Comparison of ENCODE assay signal across 8 cellular contexts in genomic region chr13:108961542-108962125, GRCh38.
A peak's percentile ranks its signal among the peaks of the same experiment; 100 is the strongest.
DNase-seq lines count a peak whose midpoint lies in the region; ATAC-seq and TF ChIP-seq lines count a peak whose summit lies in the region.

No MANE protein-coding gene starts in this region.

- no TSS peak for BruUV-seq in mammary epithelial cell (replicated peaks; lab: Mats Ljungman, UMichigan)

- dilution Hi-C loops in mammary epithelial cell (cut with HindIII; ENCODE audit: low sequenced_read_pairs) = no loop called here

- H3K4me3 ChIP-seq in mammary epithelial cell (replicated peaks in 1 of 3; ENCODE audit: insufficient read depth in 1 of 3, low read depth in 2 of 3, low read length in 3 of 3) (no peak overlapping the region), kidney epithelial cell (ENCODE audit: low read depth, low read length) (no peak overlapping the region), thoracic aorta (no peak overlapping the region)

- TF ChIP-seq CTCF in mammary epithelial cell (conservative IDR thresholded peaks at IDR 0.05 in 1 of 2, IDR thresholded peaks at IDR 0.05 in 1 of 2; ENCODE audit: extremely low read depth in 1 of 2, insufficient read depth in 1 of 2, low read depth in 1 of 2, low read length in 2 of 2) (peak; percentile 77 to 79), kidney epithelial cell (IDR thresholded peaks at IDR 0.05; ENCODE audit: insufficient read depth, low read length, poor library complexity, severe bottlenecking) (peak; percentile 59), thoracic aorta (IDR thresholded peaks at IDR 0.05) (peak; percentile 84)

- H2AFZ ChIP-seq in mammary epithelial cell (ENCODE audit: low read depth, low read length) = no peak overlapping the region

- H3K27ac ChIP-seq in mammary epithelial cell (ENCODE audit: insufficient read depth, low read depth, low read length) (peak overlapping the region; percentile 18), thoracic aorta (no peak overlapping the region)

- H3K4me1 ChIP-seq in mammary epithelial cell (ENCODE audit: insufficient read depth, low read length) (peaks cover 39% of the 10 kb centered on the region), thoracic aorta (ENCODE audit: control insufficient read depth in 1 of 2, low read depth in 2 of 2) (peaks cover 6 to 18% of the 10 kb centered on the region in 2 donors)

- ATAC-seq in activated CD4-positive, CD25-positive, alpha-beta regulatory T cell treated with anti-CD3 and anti-CD28 coated beads, Interleukin-2, amount 50 U/mL, for 24 hours = peak; percentile 60 to 63
- peak; percentile 91 for ATAC-seq in GM21390 (IDR thresholded peaks at IDR 0.05; ENCODE audit: unreplicated experiment)
- peak; percentile 96 for ATAC-seq in HG03520 (IDR thresholded peaks at IDR 0.05; ENCODE audit: unreplicated experiment)
- no peak for ATAC-seq in thoracic aorta (ENCODE audit: insufficient number of reproducible peaks, low FRiP score, low read depth)

- no peaks in the 10 kb centered on the region for H4K20me1 ChIP-seq in mammary epithelial cell (ENCODE audit: insufficient read depth, low read length)

- DNase-seq in activated CD4-positive, CD25-positive, alpha-beta regulatory T cell (lab: John Stamatoyannopoulos, UW) = no peak
- DNase-seq in NCI-H82 treated with DMSO at 0.1 percent for 48 hours (lab: John Stamatoyannopoulos, UW; ENCODE audit: unreplicated experiment) (peak; percentile 81), mammary epithelial cell (peak; percentile 50), kidney epithelial cell (ENCODE audit: low read depth) (peak; percentile 18), thoracic aorta (ENCODE audit: low spot score) (no peak)

- 1% methylated on average over 7 of the region's 7 CpGs for WGBS in mammary epithelial cell (ENCODE audit: low coverage, missing lambda C conversion rate)

- H3K27me3 ChIP-seq in mammary epithelial cell (ENCODE audit: insufficient read depth, low read length) (no peaks in the 10 kb centered on the region), kidney epithelial cell (ENCODE audit: control insufficient read depth, insufficient read depth, low read length) (no peaks in the 10 kb centered on the region), thoracic aorta (replicated peaks; ENCODE audit: insufficient read depth) (no peaks in the 10 kb centered on the region)

- in situ Hi-C loops in mammary epithelial cell (cut with MboI; ENCODE audit: low sequenced_read_pairs in 2 of 2) = loop anchor here (5.0 to 25.0 kb wide), 7 partner anchors 186 to 1451 kb away; no protein-coding TSS in a partner anchor

- CTCF ChIA-PET in mammary epithelial cell (lab: Charles Lee; ENCODE audit: low non-redundant PET) = interaction anchor here (0.6 to 0.9 kb wide), 3 partner anchors 139 to 1454 kb away, joined by 3 to 7 read pairs (median 3); no protein-coding TSS in a partner anchor

- H3K9me3 ChIP-seq in mammary epithelial cell (replicated peaks; ENCODE audit: insufficient read depth, low read length) (no peaks in the 10 kb centered on the region), thoracic aorta (no peaks in the 10 kb centered on the region)

- intact Hi-C loops in mammary epithelial cell (cut with micrococcal nuclease) = loop anchor here (1.0 to 10.0 kb wide), 8 partner anchors 184 to 1143 kb away; no protein-coding TSS in a partner anchor

- no peak overlapping the region for H3K9ac ChIP-seq in mammary epithelial cell (ENCODE audit: insufficient read depth, low read length)

- no peaks in the 10 kb centered on the region for H3K79me2 ChIP-seq in mammary epithelial cell (ENCODE audit: insufficient read depth, low read length)

- H3K4me2 ChIP-seq in mammary epithelial cell (ENCODE audit: insufficient read depth, low read depth, low read length) = no peak overlapping the region

- no peaks in the 10 kb centered on the region for H3K36me3 ChIP-seq in mammary epithelial cell (ENCODE audit: insufficient read depth, low read length)
- no peaks in the 10 kb centered on the region for H3K36me3 ChIP-seq in kidney epithelial cell (ENCODE audit: control insufficient read depth, insufficient read depth, low read length)
- no peaks in the 10 kb centered on the region for H3K36me3 ChIP-seq in thoracic aorta

Comparison
In these comparisons a context has a peak if more than half of its experiments do, and no peak if none do; other contexts are left out.
1. DNase-seq: peak in NCI-H82 treated with DMSO at 0.1 percent for 48 hours (single experiment), mammary epithelial cell (single experiment) and kidney epithelial cell (single experiment); none in activated CD4-positive, CD25-positive, alpha-beta regulatory T cell (0 of 4) and thoracic aorta (single experiment).
2. Peak in every context shown above with its lines, with median percentiles within 50 percentile points of each other: CTCF ChIP-seq.